ENCODE assay signal across 8 cellular contexts in genomic region chr9:117487555-117488175, GRCh38.
DNase-seq lines count a peak whose midpoint lies in the region; ATAC-seq and TF ChIP-seq lines count a peak whose summit lies in the region.

No MANE protein-coding gene starts in this region.

- TF ChIP-seq CTCF in C4-2B (conservative IDR thresholded peaks at IDR 0.05): peak; percentile 98

- no peak overlapping the region for H3K27ac ChIP-seq in C4-2B

- ATAC-seq in GM18873 (IDR thresholded peaks at IDR 0.05; ENCODE audit: low FRiP score, unreplicated experiment) (peak; percentile 89), HG03095 (IDR thresholded peaks at IDR 0.05; ENCODE audit: unreplicated experiment) (peak; percentile 99)
- ATAC-seq in stimulated activated naive CD8-positive, alpha-beta T cell treated with anti-CD3 and anti-CD28 coated beads, Interleukin-15, Interleukin-2, amounts not matched to agents 100 U/mL and 50 U/mL, for 24 hours: peak; percentile 84

- DNase-seq in NCI-H2081 treated with DMSO at 0.1 percent for 48 hours (lab: John Stamatoyannopoulos, UW) (peak; percentile 93), UCSD-AML1 (lab: John Stamatoyannopoulos, UW; ENCODE audit: unreplicated experiment) (peak; percentile 68), epidermal melanocyte (ENCODE audit: insufficient read length, low spot score) (peak; percentile 36), middle frontal gyrus (ENCODE audit: extremely low spot score, low spot score) (peak; percentile 45)
- DNase-seq in stimulated activated naive CD8-positive, alpha-beta T cell treated with anti-CD3 and anti-CD28 coated beads, Interleukin-15, Interleukin-2, amounts not matched to agents 100 U/mL and 50 U/mL, for 24 hours: peak; percentile 59

Comparison
In these comparisons a context has a peak if more than half of its experiments do, and no peak if none do; other contexts are left out.
1. DNase-seq: peak in every context shown above with its lines; median percentile 93 in NCI-H2081 treated with DMSO at 0.1 percent for 48 hours; 68 in UCSD-AML1; 59 in stimulated activated naive CD8-positive, alpha-beta T cell treated with anti-CD3 and anti-CD28 coated beads, Interleukin-15, Interleukin-2, amounts not matched to agents 100 U/mL and 50 U/mL, for 24 hours; 45 in middle frontal gyrus; 36 in epidermal melanocyte.